ENCODE assay signal across 8 cellular contexts in the genomic region with DNA sequence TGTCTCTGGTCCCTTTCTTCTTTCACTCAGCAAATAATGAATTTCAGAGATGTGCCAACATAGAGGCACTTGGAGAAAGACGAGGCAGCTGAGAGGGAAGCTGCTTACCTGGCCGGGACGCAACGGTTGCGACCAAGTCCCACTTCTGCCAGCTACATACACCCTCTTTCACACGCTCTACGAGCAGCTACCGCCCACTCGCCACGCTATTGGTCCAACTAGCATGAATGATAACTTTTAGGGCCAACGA. TPM values are rescaled to one million over a fixed set of nuclear protein-coding genes. Genes with fewer than 3 reads are reported as not detected.
DNase-seq lines count a peak whose midpoint lies in the region; ATAC-seq, FAIRE-seq and TF ChIP-seq lines count a peak whose summit lies in the region.

No MANE protein-coding gene starts in this region.

- peak overlapping the region; percentile 86 for H3K4me2 ChIP-seq in MM.1S (ENCODE audit: low read depth, low read length)

- H2AFZ ChIP-seq in MM.1S (ENCODE audit: low read length): peak overlapping the region; percentile 75

- TF ChIP-seq CTCF in GM06990 (IDR thresholded peaks at IDR 0.05; ENCODE audit: insufficient read depth, low read length, poor library complexity, severe bottlenecking) (no peak), MM.1S (IDR thresholded peaks at IDR 0.05; ENCODE audit: low read length) (no peak), pancreas (IDR thresholded peaks at IDR 0.05) (no peak)

- H3K27me3 ChIP-seq in GM06990 (replicated peaks; ENCODE audit: control insufficient read depth, insufficient read depth, low read length) (no peaks in the 10 kb centered on the region), MM.1S (replicated peaks; ENCODE audit: insufficient read depth, low read length) (no peaks in the 10 kb centered on the region), endocrine pancreas (ENCODE audit: control insufficient read depth, insufficient read depth, low read length) (no peaks in the 10 kb centered on the region), pancreas (no peaks in the 10 kb centered on the region)

- H3K79me2 ChIP-seq in MM.1S (ENCODE audit: low read length): peaks cover 42% of the 10 kb centered on the region

- H3F3A ChIP-seq in MM.1S (ENCODE audit: insufficient read depth, low read length): no peaks in the 10 kb centered on the region

- H3K9ac ChIP-seq in MM.1S (ENCODE audit: low read length) (peak overlapping the region; percentile 35; the same call in 1 of the 2 replicates), endocrine pancreas (ENCODE audit: control insufficient read depth, insufficient read depth, low read length) (peak overlapping the region; percentile 41)

- FAIRE-seq in pancreas (lab: Jason Lieb, UNC): no peak

- DNase-seq in GM06990 (ENCODE audit: extremely low read depth, insufficient read length) (no peak), MM.1S (no peak), pancreas (no peak), activated gamma-delta T cell (lab: John Stamatoyannopoulos, UW) (no peak), left lobe of liver (ENCODE audit: low spot score) (no peak), GOT3 (lab: John Stamatoyannopoulos, UW) (no peak), NCI-H748 treated with DMSO at 0.1 percent for 48 hours (lab: John Stamatoyannopoulos, UW) (no peak)

- H3K9me2 ChIP-seq in MM.1S (replicated peaks; ENCODE audit: insufficient read depth, low read length): no peaks in the 10 kb centered on the region

- ATAC-seq in pancreas (no peak), left lobe of liver (no peak)

- H3K27ac ChIP-seq in MM.1S (ENCODE audit: low read length): peak overlapping the region; percentile 24; the same call in 1 of the 2 replicates
- H3K27ac ChIP-seq in pancreas: peak overlapping the region in 3 of 4 donors; percentile 19 to 42 (median 23)

- H3K36me3 ChIP-seq in GM06990 (ENCODE audit: control insufficient read depth, insufficient read depth, low read length): peaks cover 10% of the 10 kb centered on the region
- no peaks in the 10 kb centered on the region for H3K36me3 ChIP-seq in MM.1S (replicated peaks; ENCODE audit: insufficient read depth, low read length)
- H3K36me3 ChIP-seq in endocrine pancreas (ENCODE audit: control insufficient read depth, insufficient read depth, low read length): no peaks in the 10 kb centered on the region
- no peaks in the 10 kb centered on the region for H3K36me3 ChIP-seq in pancreas

- H3K4me1 ChIP-seq in MM.1S (ENCODE audit: low read length) (peaks cover 10% of the 10 kb centered on the region), endocrine pancreas (ENCODE audit: control insufficient read depth, insufficient read depth, low read length) (peaks cover 5% of the 10 kb centered on the region), pancreas (peaks cover 0 to 20% (median 3%) of the 10 kb centered on the region in 3 donors)

- H3K4me3 ChIP-seq in GM06990 (replicated peaks; ENCODE audit: low read depth, low read length) (peak overlapping the region; percentile 69), MM.1S (ENCODE audit: low read length) (peak overlapping the region; percentile 69), endocrine pancreas (ENCODE audit: control insufficient read depth, insufficient read depth, low read length) (peak overlapping the region; percentile 73), pancreas (peak overlapping the region; percentile 1 to 62 (median 39))

- H4K20me1 ChIP-seq in MM.1S (ENCODE audit: insufficient read depth, low read length): peaks cover 6% of the 10 kb centered on the region; the same call in 1 of the 2 replicates

- 0 to 1% methylated on average over 11 of the region's 11 CpGs for WGBS in pancreas, 2 donors

- intact Hi-C loops in pancreas (cut with DNase I): no loop called here

- H3K9me3 ChIP-seq in MM.1S (replicated peaks; ENCODE audit: insufficient read depth, low read length): no peaks in the 10 kb centered on the region
- H3K9me3 ChIP-seq in endocrine pancreas (ENCODE audit: control insufficient read depth, low read length): no peaks in the 10 kb centered on the region
- no peaks in the 10 kb centered on the region for H3K9me3 ChIP-seq in pancreas

RNA-seq across cellular contexts. Expression of gene CNOT3, which starts 0.8 kb away (rescaled TPM):
- 10 to 100 TPM; 16.8 to 28.5 (median 21.3) TPM for total RNA-seq in pancreas
- polyA plus RNA-seq in pancreas: 10 to 100 TPM; 39.0 to 40.0 TPM
- 19.0 TPM for total RNA-seq in left lobe of liver

RNA-seq across cellular contexts. Expression of gene PRPF31, which starts 21.2 kb away (rescaled TPM):
- total RNA-seq in pancreas (10 to 100 TPM; 14.4 to 27.2 (median 19.5) TPM), left lobe of liver (23.2 TPM)
- 10 to 100 TPM; 45.0 to 47.1 TPM for polyA plus RNA-seq in pancreas

RNA-seq across cellular contexts. Expression of gene TFPT, which starts 21.3 kb away (rescaled TPM):
- 1 to 10 TPM; 3.8 to 8.8 (median 5.0) TPM for total RNA-seq in pancreas
- 10 to 100 TPM; 16.1 to 16.6 TPM for polyA plus RNA-seq in pancreas
- 4.3 TPM for total RNA-seq in left lobe of liver

RNA-seq across cellular contexts. Expression of gene LENG1, which starts 22.7 kb away (rescaled TPM):
- 1 to 10 TPM; 2.1 to 5.1 (median 4.4) TPM for total RNA-seq in pancreas
- polyA plus RNA-seq in pancreas: 1 to 10 TPM; 9.6 to 9.7 TPM
- total RNA-seq in left lobe of liver: 1.3 TPM

RNA-seq across cellular contexts. Expression of gene NDUFA3, which starts 34.1 kb away (rescaled TPM):
- 10 to 100 TPM; 27.7 to 52.1 (median 45.1) TPM for total RNA-seq in pancreas
- polyA plus RNA-seq in pancreas: 100 to 1,000 TPM; 107 to 166 TPM
- 74.5 TPM for total RNA-seq in left lobe of liver
